ENCODE assay signal across 8 cellular contexts in the genomic region with DNA sequence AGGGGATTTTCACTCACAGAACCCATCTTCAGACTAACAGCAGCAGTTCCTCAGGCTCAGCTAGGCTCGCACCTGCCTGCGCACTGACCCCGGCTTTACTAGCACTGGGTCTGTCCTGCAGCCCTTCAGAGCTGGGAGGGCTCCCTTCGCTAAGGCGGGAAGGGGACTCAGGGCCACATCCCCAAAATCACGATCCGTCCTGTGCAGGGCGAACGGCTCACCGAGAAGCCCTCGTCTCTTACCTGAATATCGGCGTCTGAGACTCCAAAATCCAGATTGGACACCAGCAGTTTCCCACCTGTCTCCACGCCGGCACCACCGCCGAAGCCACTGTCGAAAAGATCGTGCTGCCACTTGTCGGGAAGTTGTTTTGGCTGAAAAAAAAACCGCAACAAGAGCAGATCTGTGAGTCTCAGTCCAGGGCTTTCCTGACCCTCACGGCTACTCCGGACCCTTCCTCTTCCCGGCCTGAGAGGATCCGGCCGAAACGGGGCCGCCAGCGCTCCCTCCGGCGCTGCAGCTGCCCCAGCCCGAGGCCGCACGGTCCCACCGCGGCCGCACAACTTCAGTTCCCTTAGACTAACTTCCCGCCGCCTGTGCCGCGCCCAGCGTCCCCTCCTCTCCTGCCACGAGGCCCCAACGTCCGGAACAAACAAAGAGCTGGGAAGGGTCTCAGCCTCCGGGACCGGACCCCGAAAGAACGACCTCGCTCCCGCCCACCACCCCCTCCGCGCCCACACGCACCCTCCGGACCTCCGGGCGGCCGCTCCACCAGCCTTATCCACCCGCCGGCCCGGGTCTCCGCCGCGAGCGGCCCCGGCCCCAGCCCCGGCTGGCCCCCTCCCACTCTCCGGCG. TPM values are rescaled to one million over a fixed set of nuclear protein-coding genes. Genes with fewer than 3 reads are reported as not detected.
A peak's percentile ranks its signal among the peaks of the same experiment; 100 is the strongest.
DNase-seq lines count a peak whose midpoint lies in the region; ATAC-seq, FAIRE-seq and TF ChIP-seq lines count a peak whose summit lies in the region.

No MANE protein-coding gene starts in this region.

- H3K27me3 ChIP-seq in HepG2 (ENCODE audit: control insufficient read depth in 1 of 2, insufficient read depth in 2 of 2, low read length in 2 of 2): peaks cover 0 to 6% of the 10 kb centered on the region in 2 experiments; a peak in 2 of 5 replicates
- no peaks in the 10 kb centered on the region for H3K27me3 ChIP-seq in thyroid gland

- peaks cover 52% of the 10 kb centered on the region for H3K79me2 ChIP-seq in HepG2 (ENCODE audit: insufficient read depth, low read length)

- no peak for TF ChIP-seq RAD21 in HepG2 (CRISPR knock-in tag; IDR thresholded peaks at IDR 0.05)

- H3K36me3 ChIP-seq in HepG2 (replicated peaks in 1 of 2; ENCODE audit: control insufficient read depth in 1 of 2, insufficient read depth in 2 of 2, low read length in 2 of 2): peaks cover 36 to 47% of the 10 kb centered on the region in 2 experiments
- H3K36me3 ChIP-seq in thyroid gland: peaks cover 23 to 34% of the 10 kb centered on the region in 2 donors

- H3K4me3 ChIP-seq in HepG2 (replicated peaks in 1 of 3; ENCODE audit: insufficient read depth in 1 of 3, low read depth in 2 of 3, low read length in 3 of 3): peak overlapping the region; percentile 94 to 98 (median 94)
- H3K4me3 ChIP-seq in thyroid gland (replicated peaks in 1 of 3): peak overlapping the region; percentile 48 to 89 (median 55)

- CTCF ChIA-PET in HepG2 (lab: Yijun Ruan, JAX; ENCODE audit: low intra/inter-chr PET ratio, low total read pairs): interaction anchor here (1.0 kb wide), 1 partner anchor 131 kb away, joined by 3 read pairs; no protein-coding TSS in a partner anchor

- TF ChIP-seq CTCF in HepG2 (CRISPR knock-in tag; IDR thresholded peaks at IDR 0.05): no peak
- no peak for TF ChIP-seq CTCF in thyroid gland (IDR thresholded peaks at IDR 0.05)

- TF ChIP-seq POLR2A in HepG2 (IDR thresholded peaks at IDR 0.05; ENCODE audit: insufficient read depth in 1 of 2, low read depth in 2 of 2, low read length in 2 of 2) (no peak), thyroid gland (IDR thresholded peaks at IDR 0.05) (no peak)

- H3K27ac Mint-ChIP-seq in activated naive CD8-positive, alpha-beta T cell treated with anti-CD3 and anti-CD28 coated beads, Interleukin-2, amount 10 ng/mL, durations not matched to agents 7 days and 5 days: peak overlapping the region; percentile 94

- H3K9ac ChIP-seq in HepG2 (ENCODE audit: insufficient read depth, low read depth, low read length): peak overlapping the region; percentile 99

- peaks cover 29% of the 10 kb centered on the region for H3K36me3 Mint-ChIP-seq in activated naive CD8-positive, alpha-beta T cell treated with anti-CD3 and anti-CD28 coated beads, Interleukin-2, amount 10 ng/mL, durations not matched to agents 7 days and 5 days

- FAIRE-seq in HepG2 (lab: Jason Lieb, UNC): no peak

- peaks cover 36% of the 10 kb centered on the region for H3K4me1 ChIP-seq in HepG2 (ENCODE audit: insufficient read depth, low read length)
- H3K4me1 ChIP-seq in thyroid gland: peaks cover 16 to 32% of the 10 kb centered on the region in 2 donors

- H3K4me2 ChIP-seq in HepG2 (ENCODE audit: low read depth, low read length): peak overlapping the region; percentile 98

- H3K27ac ChIP-seq in HepG2 (ENCODE audit: extremely low read length, insufficient read depth, low read length): peak overlapping the region; percentile 76
- peak overlapping the region in 2 of 3 donors; percentile 15 to 56 for H3K27ac ChIP-seq in thyroid gland

- WGBS in HepG2 (ENCODE audit: low lambda C conversion rate): 5% methylated on average over 36 of the region's 69 CpGs
- 6 to 7% methylated on average over 20 to 43 of the region's 69 CpGs for WGBS in thyroid gland, 2 donors

- BruUV-seq in HepG2 (replicated peaks; lab: Mats Ljungman, UMichigan): no TSS peak

- intact Hi-C loops in HepG2 (cut with micrococcal nuclease; ENCODE audit: unreplicated experiment): no loop called here
- intact Hi-C loops in thyroid gland (cut with DNase I): no loop called here

- no peak overlapping the region for H2AFZ ChIP-seq in HepG2 (ENCODE audit: low read length)

- H3K9me3 ChIP-seq in HepG2 (ENCODE audit: low read length) (no peaks in the 10 kb centered on the region), thyroid gland (no peaks in the 10 kb centered on the region)

- H3K4me1 Mint-ChIP-seq in activated naive CD8-positive, alpha-beta T cell treated with anti-CD3 and anti-CD28 coated beads, Interleukin-2, amount 10 ng/mL, durations not matched to agents 7 days and 5 days: peaks cover 11% of the 10 kb centered on the region

- POLR2A ChIA-PET in activated naive CD8-positive, alpha-beta T cell treated with anti-CD3 and anti-CD28 coated beads, Interleukin-2, amount 10 ng/mL, durations not matched to agents 7 days and 5 days (lab: Charles Lee): interaction anchor here (0.7 to 5.5 kb wide), 5 partner anchors 14 to 147 kb away, joined by 3 to 26 read pairs (median 5); a partner anchor contains a TSS
- POLR2A ChIA-PET in HepG2 (lab: Yijun Ruan, JAX): interaction anchor here (1.5 to 2.2 kb wide), 3 partner anchors 19 to 147 kb away, joined by 6 to 23 read pairs (median 6); a partner anchor contains a TSS

- H3K27me3 Mint-ChIP-seq in activated naive CD8-positive, alpha-beta T cell treated with anti-CD3 and anti-CD28 coated beads, Interleukin-2, amount 10 ng/mL, durations not matched to agents 7 days and 5 days: no peaks in the 10 kb centered on the region

- peak; percentile 23 for DNase-seq in NCI-H748 (lab: John Stamatoyannopoulos, UW; ENCODE audit: unreplicated experiment)
- no peak for DNase-seq in NCI-H748 treated with DMSO at 0.1 percent for 48 hours (lab: John Stamatoyannopoulos, UW)
- DNase-seq in activated naive CD8-positive, alpha-beta T cell treated with anti-CD3 and anti-CD28 coated beads, Interleukin-2, amount 10 ng/mL, durations not matched to agents 7 days and 5 days: peak; percentile 58
- DNase-seq in HepG2 (ENCODE audit: low spot score): no peak
- DNase-seq in thyroid gland: no peak
- DNase-seq in glomerular visceral epithelial cell (ENCODE audit: extremely low spot score): no peak
- no peak for DNase-seq in OCI-M2 (lab: John Stamatoyannopoulos, UW; ENCODE audit: unreplicated experiment)

- H3K9me3 Mint-ChIP-seq in activated naive CD8-positive, alpha-beta T cell treated with anti-CD3 and anti-CD28 coated beads, Interleukin-2, amount 10 ng/mL, durations not matched to agents 7 days and 5 days: no peaks in the 10 kb centered on the region

- no peaks in the 10 kb centered on the region for H4K20me1 ChIP-seq in HepG2 (ENCODE audit: insufficient read depth, low read length)

- ATAC-seq in HG03571 (IDR thresholded peaks at IDR 0.05; ENCODE audit: unreplicated experiment) (peak; percentile 7), HepG2 (no peak)
- no peak for ATAC-seq in activated naive CD8-positive, alpha-beta T cell treated with anti-CD3 and anti-CD28 coated beads, Interleukin-2, amount 10 ng/mL, durations not matched to agents 7 days and 5 days (ENCODE audit: low read depth)

- peak overlapping the region; percentile 87 for H3K4me3 Mint-ChIP-seq in activated naive CD8-positive, alpha-beta T cell treated with anti-CD3 and anti-CD28 coated beads, Interleukin-2, amount 10 ng/mL, durations not matched to agents 7 days and 5 days

- TF ChIP-seq EP300 in HepG2 (IDR thresholded peaks at IDR 0.05; ENCODE audit: low read depth in 2 of 2, low read length in 2 of 2) (no peak), HepG2 (CRISPR knock-in tag; IDR thresholded peaks at IDR 0.05; ENCODE audit: borderline replicate concordance) (no peak)

- in situ Hi-C loops in HepG2 (cut with HindIII; ENCODE audit: extremely low pct_ligation_motif_present, low pct_unique_long_range_greater_than_20kb): no loop called here

RNA-seq across cellular contexts. Expression of a gene that starts 0.7 kb away (rescaled TPM):
- total RNA-seq in activated naive CD8-positive, alpha-beta T cell treated with anti-CD3 and anti-CD28 coated beads, Interleukin-2, amount 10 ng/mL, durations not matched to agents 7 days and 5 days: 100 to 1,000 TPM; 135 to 152 TPM
- total RNA-seq in HepG2 (2016; rRNA removed; fragmentation: Illumina TruSeq; extraction: Trizol) (264 and 269 TPM in 2 replicates), thyroid gland (100 to 1,000 TPM in 1 of 4 donors, 10 to 100 TPM in 3; 55.5 to 106 (median 75.4) TPM)
- total RNA-seq in HepG2 (2016; cell fraction: cytosol; rRNA removed; fragmentation: Illumina TruSeq; extraction: Trizol; ENCODE audit: low read depth): 86.2 and 89.3 TPM in 2 replicates
- total RNA-seq in HepG2 (2016; cell fraction: insoluble cytoplasmic fraction; rRNA removed; fragmentation: Illumina TruSeq; extraction: Trizol): 272 and 275 TPM in 2 replicates
- 108 and 110 TPM in 2 replicates for total RNA-seq in HepG2 (2016; cell fraction: membrane; rRNA removed; fragmentation: Illumina TruSeq; extraction: Trizol)
- total RNA-seq in HepG2 (2016; cell fraction: nucleus; rRNA removed; fragmentation: Illumina TruSeq; extraction: Trizol): 101 and 105 TPM in 2 replicates
- 58.4 and 59.8 TPM in 2 replicates for polyA plus RNA-seq in HepG2 (2011; rRNA removed)
- polyA plus RNA-seq in HepG2 (2011; cell fraction: cytosol; rRNA removed): 45.3 and 72.1 TPM in 2 replicates
- 54.3 and 67.4 TPM in 2 replicates for polyA plus RNA-seq in HepG2 (2011; cell fraction: nucleus; rRNA removed)
- 42.1 and 68.4 TPM in 2 replicates for polyA plus RNA-seq in HepG2 (2012)
- polyA plus RNA-seq in HepG2 (2016; cell fraction: cytosol; fragmentation: Illumina TruSeq; extraction: Trizol; ENCODE audit: low read depth): 78.5 and 81.9 TPM in 2 replicates
- polyA plus RNA-seq in HepG2 (2016; cell fraction: insoluble cytoplasmic fraction; fragmentation: Illumina TruSeq; extraction: Trizol; ENCODE audit: low read depth): 267 TPM in 2 replicates
- 83.5 and 93.6 TPM in 2 replicates for polyA plus RNA-seq in HepG2 (2016; cell fraction: membrane; fragmentation: Illumina TruSeq; extraction: Trizol; ENCODE audit: low read depth)
- polyA plus RNA-seq in HepG2 (2016; cell fraction: nucleus; fragmentation: Illumina TruSeq; extraction: Trizol; ENCODE audit: insufficient read depth, low read depth): 158 and 162 TPM in 2 replicates
- polyA minus RNA-seq in HepG2 (2011; rRNA and poly(A)+ RNA removed; ENCODE audit: low replicate concordance): 80.4 and 133 TPM in 2 replicates
- 40.2 and 48.3 TPM in 2 replicates for polyA minus RNA-seq in HepG2 (2011; cell fraction: cytosol; rRNA and poly(A)+ RNA removed)
- polyA minus RNA-seq in HepG2 (2011; cell fraction: nucleus; rRNA and poly(A)+ RNA removed): 44.9 and 56.4 TPM in 2 replicates

RNA-seq across cellular contexts. Expression of a gene that starts 0.8 kb away (rescaled TPM):
- total RNA-seq in activated naive CD8-positive, alpha-beta T cell treated with anti-CD3 and anti-CD28 coated beads, Interleukin-2, amount 10 ng/mL, durations not matched to agents 7 days and 5 days: 100 to 1,000 TPM; 102 to 106 TPM
- total RNA-seq in HepG2 (2016; rRNA removed; fragmentation: Illumina TruSeq; extraction: Trizol) (114 and 127 TPM in 2 replicates), thyroid gland (100 to 1,000 TPM in 3 of 4 donors, 10 to 100 TPM in 1; 88.8 to 202 (median 169) TPM)
- total RNA-seq in HepG2 (2016; cell fraction: cytosol; rRNA removed; fragmentation: Illumina TruSeq; extraction: Trizol; ENCODE audit: low read depth): 131 and 197 TPM in 2 replicates
- total RNA-seq in HepG2 (2016; cell fraction: insoluble cytoplasmic fraction; rRNA removed; fragmentation: Illumina TruSeq; extraction: Trizol): 108 and 128 TPM in 2 replicates
- total RNA-seq in HepG2 (2016; cell fraction: membrane; rRNA removed; fragmentation: Illumina TruSeq; extraction: Trizol): 131 and 179 TPM in 2 replicates
- total RNA-seq in HepG2 (2016; cell fraction: nucleus; rRNA removed; fragmentation: Illumina TruSeq; extraction: Trizol): 50.9 and 64.4 TPM in 2 replicates
- polyA plus RNA-seq in HepG2 (2011; rRNA removed): 235 and 250 TPM in 2 replicates
- polyA plus RNA-seq in HepG2 (2011; cell fraction: cytosol; rRNA removed): 444 and 596 TPM in 2 replicates
- polyA plus RNA-seq in HepG2 (2011; cell fraction: nucleus; rRNA removed): 192 and 202 TPM in 2 replicates
- 95.6 and 161 TPM in 2 replicates for polyA plus RNA-seq in HepG2 (2012)
- polyA plus RNA-seq in HepG2 (2016; cell fraction: cytosol; fragmentation: Illumina TruSeq; extraction: Trizol; ENCODE audit: low read depth): 209 and 306 TPM in 2 replicates
- 119 and 120 TPM in 2 replicates for polyA plus RNA-seq in HepG2 (2016; cell fraction: insoluble cytoplasmic fraction; fragmentation: Illumina TruSeq; extraction: Trizol; ENCODE audit: low read depth)
- polyA plus RNA-seq in HepG2 (2016; cell fraction: membrane; fragmentation: Illumina TruSeq; extraction: Trizol; ENCODE audit: low read depth): 162 and 209 TPM in 2 replicates
- polyA plus RNA-seq in HepG2 (2016; cell fraction: nucleus; fragmentation: Illumina TruSeq; extraction: Trizol; ENCODE audit: insufficient read depth, low read depth): 107 and 109 TPM in 2 replicates
- polyA minus RNA-seq in HepG2 (2011; rRNA and poly(A)+ RNA removed; ENCODE audit: low replicate concordance): 68.6 and 147 TPM in 2 replicates
- 32.2 and 42.7 TPM in 2 replicates for polyA minus RNA-seq in HepG2 (2011; cell fraction: cytosol; rRNA and poly(A)+ RNA removed)
- polyA minus RNA-seq in HepG2 (2011; cell fraction: nucleus; rRNA and poly(A)+ RNA removed): 23.0 and 25.9 TPM in 2 replicates

RNA-seq across cellular contexts. Expression of a gene that starts 11.4 kb away (rescaled TPM):
- 1 to 10 TPM in 1 of 2 experiments, under 1 TPM in 1; 0.47 to 1.0 TPM for total RNA-seq in activated naive CD8-positive, alpha-beta T cell treated with anti-CD3 and anti-CD28 coated beads, Interleukin-2, amount 10 ng/mL, durations not matched to agents 7 days and 5 days
- total RNA-seq in HepG2 (2016; rRNA removed; fragmentation: Illumina TruSeq; extraction: Trizol): 0.56 and 0.93 TPM in 2 replicates
- 0.97 and 1.1 TPM in 2 replicates for total RNA-seq in HepG2 (2016; cell fraction: cytosol; rRNA removed; fragmentation: Illumina TruSeq; extraction: Trizol; ENCODE audit: low read depth)
- total RNA-seq in HepG2 (2016; cell fraction: insoluble cytoplasmic fraction; rRNA removed; fragmentation: Illumina TruSeq; extraction: Trizol): 0.34 and 0.69 TPM in 2 replicates
- 0.59 and 0.69 TPM in 2 replicates for total RNA-seq in HepG2 (2016; cell fraction: membrane; rRNA removed; fragmentation: Illumina TruSeq; extraction: Trizol)
- total RNA-seq in HepG2 (2016; cell fraction: nucleus; rRNA removed; fragmentation: Illumina TruSeq; extraction: Trizol): 0.31 and 0.44 TPM in 2 replicates
- 0.11 and 0.22 TPM in 2 replicates for polyA plus RNA-seq in HepG2 (2011; rRNA removed)
- 0.59 and 0.70 TPM in 2 replicates for polyA plus RNA-seq in HepG2 (2011; cell fraction: cytosol; rRNA removed)
- polyA plus RNA-seq in HepG2 (2011; cell fraction: nucleus; rRNA removed): 0.52 and 0.66 TPM in 2 replicates
- 1.6 TPM in 1 of 2 replicates, not detected in the other for polyA plus RNA-seq in HepG2 (2012)
- 1.2 and 1.7 TPM in 2 replicates for polyA plus RNA-seq in HepG2 (2016; cell fraction: cytosol; fragmentation: Illumina TruSeq; extraction: Trizol; ENCODE audit: low read depth)
- polyA plus RNA-seq in HepG2 (2016; cell fraction: insoluble cytoplasmic fraction; fragmentation: Illumina TruSeq; extraction: Trizol; ENCODE audit: low read depth): 0.17 and 0.43 TPM in 2 replicates
- 0.80 and 0.88 TPM in 2 replicates for polyA plus RNA-seq in HepG2 (2016; cell fraction: membrane; fragmentation: Illumina TruSeq; extraction: Trizol; ENCODE audit: low read depth)
- polyA plus RNA-seq in HepG2 (2016; cell fraction: nucleus; fragmentation: Illumina TruSeq; extraction: Trizol; ENCODE audit: insufficient read depth, low read depth): 1.3 TPM in 1 of 2 replicates, not detected in the other
- polyA minus RNA-seq in HepG2 (2011; rRNA and poly(A)+ RNA removed; ENCODE audit: low replicate concordance): 0.80 and 1.6 TPM in 2 replicates
- 0.53 TPM in 1 of 2 replicates, not detected in the other for polyA minus RNA-seq in HepG2 (2011; cell fraction: cytosol; rRNA and poly(A)+ RNA removed)
- polyA minus RNA-seq in HepG2 (2011; cell fraction: nucleus; rRNA and poly(A)+ RNA removed): 0.26 and 0.75 TPM in 2 replicates
- total RNA-seq in thyroid gland: 1 to 10 TPM in 1 of 4 donors, under 1 TPM in 2, not detected in 1; 0.33 to 1.1 (median 0.38) TPM

RNA-seq across cellular contexts. Expression of a gene that starts 19.5 kb away (rescaled TPM):
- 100 to 1,000 TPM; 538 to 539 TPM for total RNA-seq in activated naive CD8-positive, alpha-beta T cell treated with anti-CD3 and anti-CD28 coated beads, Interleukin-2, amount 10 ng/mL, durations not matched to agents 7 days and 5 days
- 64.0 and 120 TPM in 2 replicates for total RNA-seq in HepG2 (2016; rRNA removed; fragmentation: Illumina TruSeq; extraction: Trizol)
- total RNA-seq in HepG2 (2016; cell fraction: cytosol; rRNA removed; fragmentation: Illumina TruSeq; extraction: Trizol; ENCODE audit: low read depth): 25.7 and 26.7 TPM in 2 replicates
- total RNA-seq in HepG2 (2016; cell fraction: insoluble cytoplasmic fraction; rRNA removed; fragmentation: Illumina TruSeq; extraction: Trizol): 73.7 and 111 TPM in 2 replicates
- 68.1 and 73.5 TPM in 2 replicates for total RNA-seq in HepG2 (2016; cell fraction: membrane; rRNA removed; fragmentation: Illumina TruSeq; extraction: Trizol)
- total RNA-seq in HepG2 (2016; cell fraction: nucleus; rRNA removed; fragmentation: Illumina TruSeq; extraction: Trizol): 66.3 and 84.1 TPM in 2 replicates
- 40.0 and 52.1 TPM in 2 replicates for polyA plus RNA-seq in HepG2 (2011; rRNA removed)
- 61.3 and 96.2 TPM in 2 replicates for polyA plus RNA-seq in HepG2 (2011; cell fraction: cytosol; rRNA removed)
- 174 and 191 TPM in 2 replicates for polyA plus RNA-seq in HepG2 (2011; cell fraction: nucleus; rRNA removed)
- 159 and 169 TPM in 2 replicates for polyA plus RNA-seq in HepG2 (2012)
- 89.7 and 102 TPM in 2 replicates for polyA plus RNA-seq in HepG2 (2016; cell fraction: cytosol; fragmentation: Illumina TruSeq; extraction: Trizol; ENCODE audit: low read depth)
- 221 and 287 TPM in 2 replicates for polyA plus RNA-seq in HepG2 (2016; cell fraction: insoluble cytoplasmic fraction; fragmentation: Illumina TruSeq; extraction: Trizol; ENCODE audit: low read depth)
- 171 and 188 TPM in 2 replicates for polyA plus RNA-seq in HepG2 (2016; cell fraction: membrane; fragmentation: Illumina TruSeq; extraction: Trizol; ENCODE audit: low read depth)
- 248 and 249 TPM in 2 replicates for polyA plus RNA-seq in HepG2 (2016; cell fraction: nucleus; fragmentation: Illumina TruSeq; extraction: Trizol; ENCODE audit: insufficient read depth, low read depth)
- 35.7 and 46.7 TPM in 2 replicates for polyA minus RNA-seq in HepG2 (2011; rRNA and poly(A)+ RNA removed; ENCODE audit: low replicate concordance)
- 54.0 and 54.8 TPM in 2 replicates for polyA minus RNA-seq in HepG2 (2011; cell fraction: cytosol; rRNA and poly(A)+ RNA removed)
- 52.7 and 57.6 TPM in 2 replicates for polyA minus RNA-seq in HepG2 (2011; cell fraction: nucleus; rRNA and poly(A)+ RNA removed)
- total RNA-seq in thyroid gland: 100 to 1,000 TPM; 115 to 173 (median 164) TPM

RNA-seq across cellular contexts. Expression of a gene that starts 20.5 kb away (rescaled TPM):
- total RNA-seq in activated naive CD8-positive, alpha-beta T cell treated with anti-CD3 and anti-CD28 coated beads, Interleukin-2, amount 10 ng/mL, durations not matched to agents 7 days and 5 days: 10 to 100 TPM; 39.3 to 44.5 TPM
- total RNA-seq in HepG2 (2016; rRNA removed; fragmentation: Illumina TruSeq; extraction: Trizol): 240 and 297 TPM in 2 replicates
- total RNA-seq in HepG2 (2016; cell fraction: cytosol; rRNA removed; fragmentation: Illumina TruSeq; extraction: Trizol; ENCODE audit: low read depth): 152 and 156 TPM in 2 replicates
- 223 and 298 TPM in 2 replicates for total RNA-seq in HepG2 (2016; cell fraction: insoluble cytoplasmic fraction; rRNA removed; fragmentation: Illumina TruSeq; extraction: Trizol)
- total RNA-seq in HepG2 (2016; cell fraction: membrane; rRNA removed; fragmentation: Illumina TruSeq; extraction: Trizol): 178 and 208 TPM in 2 replicates
- 220 and 223 TPM in 2 replicates for total RNA-seq in HepG2 (2016; cell fraction: nucleus; rRNA removed; fragmentation: Illumina TruSeq; extraction: Trizol)
- polyA plus RNA-seq in HepG2 (2011; rRNA removed): 147 and 222 TPM in 2 replicates
- polyA plus RNA-seq in HepG2 (2011; cell fraction: cytosol; rRNA removed): 94.7 and 118 TPM in 2 replicates
- polyA plus RNA-seq in HepG2 (2011; cell fraction: nucleus; rRNA removed): 1,015 and 1,225 TPM in 2 replicates
- 124 and 128 TPM in 2 replicates for polyA plus RNA-seq in HepG2 (2012)
- polyA plus RNA-seq in HepG2 (2016; cell fraction: cytosol; fragmentation: Illumina TruSeq; extraction: Trizol; ENCODE audit: low read depth): 113 and 134 TPM in 2 replicates
- polyA plus RNA-seq in HepG2 (2016; cell fraction: insoluble cytoplasmic fraction; fragmentation: Illumina TruSeq; extraction: Trizol; ENCODE audit: low read depth): 235 and 242 TPM in 2 replicates
- polyA plus RNA-seq in HepG2 (2016; cell fraction: membrane; fragmentation: Illumina TruSeq; extraction: Trizol; ENCODE audit: low read depth): 149 and 175 TPM in 2 replicates
- polyA plus RNA-seq in HepG2 (2016; cell fraction: nucleus; fragmentation: Illumina TruSeq; extraction: Trizol; ENCODE audit: insufficient read depth, low read depth): 499 and 551 TPM in 2 replicates
- polyA minus RNA-seq in HepG2 (2011; rRNA and poly(A)+ RNA removed; ENCODE audit: low replicate concordance): 38.6 and 144 TPM in 2 replicates
- polyA minus RNA-seq in HepG2 (2011; cell fraction: cytosol; rRNA and poly(A)+ RNA removed): 47.2 and 54.9 TPM in 2 replicates
- 202 and 210 TPM in 2 replicates for polyA minus RNA-seq in HepG2 (2011; cell fraction: nucleus; rRNA and poly(A)+ RNA removed)
- 10 to 100 TPM; 30.4 to 36.5 (median 34.2) TPM for total RNA-seq in thyroid gland

Comparison
In these comparisons a context has a peak if more than half of its experiments do, and no peak if none do; other contexts are left out.
1. DNase-seq: peak in NCI-H748 (single experiment) and activated naive CD8-positive, alpha-beta T cell treated with anti-CD3 and anti-CD28 coated beads, Interleukin-2, amount 10 ng/mL, durations not matched to agents 7 days and 5 days (single experiment); none in NCI-H748 treated with DMSO at 0.1 percent for 48 hours (single experiment), HepG2 (single experiment), thyroid gland (0 of 2), glomerular visceral epithelial cell (single experiment) and OCI-M2 (single experiment).